6 cellular contexts compared by ENCODE assay signal in the genomic region with DNA sequence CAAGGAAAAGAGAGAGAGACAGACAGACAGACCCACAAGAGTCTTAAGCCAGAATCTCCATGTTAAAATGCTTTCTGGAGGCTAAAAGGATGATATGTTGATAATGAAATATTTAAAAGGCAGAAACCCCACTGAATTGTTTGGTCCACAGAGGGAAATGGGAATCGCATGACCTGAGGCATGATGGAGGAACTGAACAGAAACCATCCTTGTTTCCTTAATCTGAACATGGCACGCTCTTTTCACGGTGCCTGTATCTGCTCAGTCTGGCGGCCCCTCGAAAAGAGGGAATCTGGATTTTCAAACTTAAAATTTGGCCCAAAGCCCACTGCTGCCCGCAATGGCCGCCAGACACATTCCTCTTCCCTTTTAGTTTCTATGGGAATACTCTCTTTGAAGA.
DNase-seq lines count a peak whose midpoint lies in the region; TF ChIP-seq lines count a peak whose summit lies in the region.
"Not testable (repeated sequence)": the region's sequence is repeated elsewhere in the genome, so short reads cannot be mapped to it uniquely, and the experiment has no call there.

No MANE protein-coding gene starts in this region.

- peaks cover 10% of the 10 kb centered on the region for H3K4me1 Mint-ChIP-seq in Calu3 (ENCODE audit: low read depth, unreplicated experiment)
- H3K4me1 Mint-ChIP-seq in brain; type B pancreatic cell (ENCODE audit: unreplicated experiment): not testable (repeated sequence)

- not testable (repeated sequence) for H3K4me3 Mint-ChIP-seq in Calu3 (ENCODE audit: low read depth, unreplicated experiment)
- H3K4me3 Mint-ChIP-seq in brain, result peak overlapping the region in 3 of 5 experiments; percentile 9 to 18 (median 16)
- peak overlapping the region; percentile 11 for H3K4me3 Mint-ChIP-seq in type B pancreatic cell

- TSS peak; percentile 47 for BruUV-seq in Calu3 (replicated peaks; lab: Mats Ljungman, UMichigan)

- intact Hi-C loops in Calu3 (cut with micrococcal nuclease; ENCODE audit: unreplicated experiment), result loop anchor here (5.0 kb wide), 1 partner anchor 148 kb away; no protein-coding TSS in a partner anchor

- TF ChIP-seq CTCF in Calu3 (IDR thresholded peaks at IDR 0.05; ENCODE audit: unreplicated experiment); brain (conservative IDR thresholded peaks at IDR 0.05); type B pancreatic cell (conservative IDR thresholded peaks at IDR 0.05): not testable (repeated sequence)

- not testable (repeated sequence) for H3K27ac Mint-ChIP-seq in Calu3 (ENCODE audit: unreplicated experiment); brain; type B pancreatic cell

- H3K27me3 Mint-ChIP-seq in Calu3 (ENCODE audit: unreplicated experiment), result peaks cover 52% of the 10 kb centered on the region
- H3K27me3 Mint-ChIP-seq in brain, result peaks cover 10% of the 10 kb centered on the region
- peaks cover 37% of the 10 kb centered on the region for H3K27me3 Mint-ChIP-seq in type B pancreatic cell

- in situ Hi-C loops in SK-MEL-5 (cut with HindIII; ENCODE audit: low pct_unique_long_range_greater_than_20kb, low sequenced_read_pairs), result not testable (repeated sequence)

- CTCF ChIA-PET in Calu3 (lab: Charles Lee), result not testable (repeated sequence)

- peaks cover 14% of the 10 kb centered on the region for H3K36me3 Mint-ChIP-seq in Calu3 (ENCODE audit: insufficient read depth, unreplicated experiment)
- not testable (repeated sequence) for H3K36me3 Mint-ChIP-seq in brain, type B pancreatic cell

- DNase-seq in Calu3; type B pancreatic cell (ENCODE audit: extremely low spot score, unreplicated experiment): not testable (repeated sequence)
- DNase-seq in RPMI7951 (ENCODE audit: low read depth) (peak; percentile 26), SK-MEL-5 (ENCODE audit: low read depth, low spot score) (peak; percentile 25), foreskin melanocyte (peak; percentile 96)

- not testable (repeated sequence) for H3K9me3 Mint-ChIP-seq in Calu3 (ENCODE audit: low read depth, unreplicated experiment); brain; type B pancreatic cell
